1 cellular context compared by ENCODE assay signal in the genomic region with DNA sequence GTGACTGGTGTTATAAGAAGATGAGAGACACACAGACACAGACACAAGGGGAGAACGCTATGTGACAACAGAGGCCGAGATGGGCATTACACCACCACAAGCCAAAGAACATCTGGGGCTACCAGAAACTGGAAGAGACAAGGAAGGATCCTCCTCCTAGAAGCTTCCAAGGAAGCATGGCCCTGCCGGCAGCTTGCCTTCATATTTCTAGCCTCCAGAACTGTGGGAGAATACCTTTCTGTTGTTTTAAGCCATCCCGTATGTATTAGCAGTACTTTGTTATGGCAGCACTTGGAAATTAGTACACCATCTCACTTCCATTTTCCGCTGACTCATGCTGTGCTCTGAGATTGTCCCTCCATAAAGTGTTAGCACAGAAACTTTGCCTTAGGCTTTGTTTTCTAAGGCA.
TF ChIP-seq lines count a peak whose summit lies in the region.

No MANE protein-coding gene starts in this region.

TF ChIP-seq in K562, 482 proteins besides CTCF, POLR2A, EP300 and RAD21 (continued from another document and continues in another):
- TF ChIP-seq, protein P1, sequence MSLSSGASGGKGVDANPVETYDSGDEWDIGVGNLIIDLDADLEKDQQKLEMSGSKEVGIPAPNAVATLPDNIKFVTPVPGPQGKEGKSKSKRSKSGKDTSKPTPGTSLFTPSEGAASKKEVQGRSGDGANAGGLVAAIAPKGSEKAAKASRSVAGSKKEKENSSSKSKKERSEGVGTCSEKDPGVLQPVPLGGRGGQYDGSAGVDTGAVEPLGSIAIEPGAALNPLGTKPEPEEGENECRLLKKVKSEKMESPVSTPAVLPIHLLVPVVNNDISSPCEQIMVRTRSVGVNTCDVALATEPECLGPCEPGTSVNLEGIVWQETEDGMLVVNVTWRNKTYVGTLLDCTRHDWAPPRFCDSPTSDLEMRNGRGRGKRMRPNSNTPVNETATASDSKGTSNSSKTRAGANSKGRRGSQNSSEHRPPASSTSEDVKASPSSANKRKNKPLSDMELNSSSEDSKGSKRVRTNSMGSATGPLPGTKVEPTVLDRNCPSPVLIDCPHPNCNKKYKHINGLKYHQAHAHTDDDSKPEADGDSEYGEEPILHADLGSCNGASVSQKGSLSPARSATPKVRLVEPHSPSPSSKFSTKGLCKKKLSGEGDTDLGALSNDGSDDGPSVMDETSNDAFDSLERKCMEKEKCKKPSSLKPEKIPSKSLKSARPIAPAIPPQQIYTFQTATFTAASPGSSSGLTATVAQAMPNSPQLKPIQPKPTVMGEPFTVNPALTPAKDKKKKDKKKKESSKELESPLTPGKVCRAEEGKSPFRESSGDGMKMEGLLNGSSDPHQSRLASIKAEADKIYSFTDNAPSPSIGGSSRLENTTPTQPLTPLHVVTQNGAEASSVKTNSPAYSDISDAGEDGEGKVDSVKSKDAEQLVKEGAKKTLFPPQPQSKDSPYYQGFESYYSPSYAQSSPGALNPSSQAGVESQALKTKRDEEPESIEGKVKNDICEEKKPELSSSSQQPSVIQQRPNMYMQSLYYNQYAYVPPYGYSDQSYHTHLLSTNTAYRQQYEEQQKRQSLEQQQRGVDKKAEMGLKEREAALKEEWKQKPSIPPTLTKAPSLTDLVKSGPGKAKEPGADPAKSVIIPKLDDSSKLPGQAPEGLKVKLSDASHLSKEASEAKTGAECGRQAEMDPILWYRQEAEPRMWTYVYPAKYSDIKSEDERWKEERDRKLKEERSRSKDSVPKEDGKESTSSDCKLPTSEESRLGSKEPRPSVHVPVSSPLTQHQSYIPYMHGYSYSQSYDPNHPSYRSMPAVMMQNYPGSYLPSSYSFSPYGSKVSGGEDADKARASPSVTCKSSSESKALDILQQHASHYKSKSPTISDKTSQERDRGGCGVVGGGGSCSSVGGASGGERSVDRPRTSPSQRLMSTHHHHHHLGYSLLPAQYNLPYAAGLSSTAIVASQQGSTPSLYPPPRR (CRISPR knock-in tag; IDR thresholded peaks at IDR 0.05; ENCODE audit: borderline replicate concordance): no peak
- TF ChIP-seq ZSCAN32 (CRISPR knock-in tag; IDR thresholded peaks at IDR 0.05) (no peak), ZNF644 (tag; IDR thresholded peaks at IDR 0.05; ENCODE audit: low read depth) (0 out of 2 replicates have a peak, but pooled peaks have one; percentile 24), POLR2B (IDR thresholded peaks at IDR 0.05; ENCODE audit: low read depth, partially characterized antibody) (no peak), SMARCA5 (IDR thresholded peaks at IDR 0.05) (no peak), ESRRB (CRISPR knock-in tag; IDR thresholded peaks at IDR 0.05; ENCODE audit: borderline replicate concordance) (no peak), TAF15 (IDR thresholded peaks at IDR 0.05; ENCODE audit: low read depth, low read length) (no peak), ZNF41 (CRISPR knock-in tag; conservative IDR thresholded peaks at IDR 0.05) (no peak), PHF20 (IDR thresholded peaks at IDR 0.05; ENCODE audit: partially characterized antibody) (no peak), CEBPG (CRISPR knock-in tag; IDR thresholded peaks at IDR 0.05) (no peak), CEBPG (tag; conservative IDR thresholded peaks at IDR 0.05 in 1 of 2, IDR thresholded peaks at IDR 0.05 in 1 of 2) (no peak), CHD1 (IDR thresholded peaks at IDR 0.05; ENCODE audit: low read length) (no peak), NFATC3 (IDR thresholded peaks at IDR 0.05) (no peak), U2AF2 (optimal IDR thresholded peaks at IDR 0.05; ENCODE audit: low read depth, low read length) (no peak), TBP (optimal IDR thresholded peaks at IDR 0.05; ENCODE audit: low read depth, low read length) (no peak), ZBED1 (IDR thresholded peaks at IDR 0.05) (no peak), EHMT2 (IDR thresholded peaks at IDR 0.05) (peak; percentile 48; the same call in 1 of the 2 replicates), XRCC4 (IDR thresholded peaks at IDR 0.05; ENCODE audit: extremely low read depth, insufficient read depth, insufficient read length) (no peak), KDM4B (IDR thresholded peaks at IDR 0.05; ENCODE audit: borderline replicate concordance in 2 of 2, low read depth in 1 of 2) (no peak), HDAC2 (IDR thresholded peaks at IDR 0.05) (no peak; the same call in 1 of the 2 replicates), ZNF217 (CRISPR knock-in tag; IDR thresholded peaks at IDR 0.05) (no peak), SMARCA4 (IDR thresholded peaks at IDR 0.05) (peak; percentile 81), ZNF3 (CRISPR knock-in tag; IDR thresholded peaks at IDR 0.05) (no peak), NR3C1 (CRISPR knock-in tag; IDR thresholded peaks at IDR 0.05) (no peak), ZC3H4 (CRISPR knock-in tag; IDR thresholded peaks at IDR 0.05; ENCODE audit: borderline replicate concordance) (no peak), NFIX (CRISPR knock-in tag; IDR thresholded peaks at IDR 0.05; ENCODE audit: low read depth) (no peak), TAL1 (IDR thresholded peaks at IDR 0.05) (no peak), ZFP1 (CRISPR knock-in tag; IDR thresholded peaks at IDR 0.05) (no peak), ZFP36 (IDR thresholded peaks at IDR 0.05; ENCODE audit: low read depth, low read length, partially characterized antibody) (no peak)
- TF ChIP-seq, protein P2, sequence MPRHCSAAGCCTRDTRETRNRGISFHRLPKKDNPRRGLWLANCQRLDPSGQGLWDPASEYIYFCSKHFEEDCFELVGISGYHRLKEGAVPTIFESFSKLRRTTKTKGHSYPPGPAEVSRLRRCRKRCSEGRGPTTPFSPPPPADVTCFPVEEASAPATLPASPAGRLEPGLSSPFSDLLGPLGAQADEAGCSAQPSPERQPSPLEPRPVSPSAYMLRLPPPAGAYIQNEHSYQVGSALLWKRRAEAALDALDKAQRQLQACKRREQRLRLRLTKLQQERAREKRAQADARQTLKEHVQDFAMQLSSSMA (CRISPR knock-in tag; IDR thresholded peaks at IDR 0.05): no peak
- TF ChIP-seq, protein P3, sequence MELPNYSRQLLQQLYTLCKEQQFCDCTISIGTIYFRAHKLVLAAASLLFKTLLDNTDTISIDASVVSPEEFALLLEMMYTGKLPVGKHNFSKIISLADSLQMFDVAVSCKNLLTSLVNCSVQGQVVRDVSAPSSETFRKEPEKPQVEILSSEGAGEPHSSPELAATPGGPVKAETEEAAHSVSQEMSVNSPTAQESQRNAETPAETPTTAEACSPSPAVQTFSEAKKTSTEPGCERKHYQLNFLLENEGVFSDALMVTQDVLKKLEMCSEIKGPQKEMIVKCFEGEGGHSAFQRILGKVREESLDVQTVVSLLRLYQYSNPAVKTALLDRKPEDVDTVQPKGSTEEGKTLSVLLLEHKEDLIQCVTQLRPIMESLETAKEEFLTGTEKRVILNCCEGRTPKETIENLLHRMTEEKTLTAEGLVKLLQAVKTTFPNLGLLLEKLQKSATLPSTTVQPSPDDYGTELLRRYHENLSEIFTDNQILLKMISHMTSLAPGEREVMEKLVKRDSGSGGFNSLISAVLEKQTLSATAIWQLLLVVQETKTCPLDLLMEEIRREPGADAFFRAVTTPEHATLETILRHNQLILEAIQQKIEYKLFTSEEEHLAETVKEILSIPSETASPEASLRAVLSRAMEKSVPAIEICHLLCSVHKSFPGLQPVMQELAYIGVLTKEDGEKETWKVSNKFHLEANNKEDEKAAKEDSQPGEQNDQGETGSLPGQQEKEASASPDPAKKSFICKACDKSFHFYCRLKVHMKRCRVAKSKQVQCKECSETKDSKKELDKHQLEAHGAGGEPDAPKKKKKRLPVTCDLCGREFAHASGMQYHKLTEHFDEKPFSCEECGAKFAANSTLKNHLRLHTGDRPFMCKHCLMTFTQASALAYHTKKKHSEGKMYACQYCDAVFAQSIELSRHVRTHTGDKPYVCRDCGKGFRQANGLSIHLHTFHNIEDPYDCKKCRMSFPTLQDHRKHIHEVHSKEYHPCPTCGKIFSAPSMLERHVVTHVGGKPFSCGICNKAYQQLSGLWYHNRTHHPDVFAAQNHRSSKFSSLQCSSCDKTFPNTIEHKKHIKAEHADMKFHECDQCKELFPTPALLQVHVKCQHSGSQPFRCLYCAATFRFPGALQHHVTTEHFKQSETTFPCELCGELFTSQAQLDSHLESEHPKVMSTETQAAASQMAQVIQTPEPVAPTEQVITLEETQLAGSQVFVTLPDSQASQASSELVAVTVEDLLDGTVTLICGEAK (IDR thresholded peaks at IDR 0.05): no peak
- TF ChIP-seq, protein P3 (CRISPR knock-in tag; IDR thresholded peaks at IDR 0.05): no peak
- TF ChIP-seq, protein P4, sequence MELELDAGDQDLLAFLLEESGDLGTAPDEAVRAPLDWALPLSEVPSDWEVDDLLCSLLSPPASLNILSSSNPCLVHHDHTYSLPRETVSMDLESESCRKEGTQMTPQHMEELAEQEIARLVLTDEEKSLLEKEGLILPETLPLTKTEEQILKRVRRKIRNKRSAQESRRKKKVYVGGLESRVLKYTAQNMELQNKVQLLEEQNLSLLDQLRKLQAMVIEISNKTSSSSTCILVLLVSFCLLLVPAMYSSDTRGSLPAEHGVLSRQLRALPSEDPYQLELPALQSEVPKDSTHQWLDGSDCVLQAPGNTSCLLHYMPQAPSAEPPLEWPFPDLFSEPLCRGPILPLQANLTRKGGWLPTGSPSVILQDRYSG (tag; conservative IDR thresholded peaks at IDR 0.05; ENCODE audit: low read depth): no peak
- TF ChIP-seq, protein P5, sequence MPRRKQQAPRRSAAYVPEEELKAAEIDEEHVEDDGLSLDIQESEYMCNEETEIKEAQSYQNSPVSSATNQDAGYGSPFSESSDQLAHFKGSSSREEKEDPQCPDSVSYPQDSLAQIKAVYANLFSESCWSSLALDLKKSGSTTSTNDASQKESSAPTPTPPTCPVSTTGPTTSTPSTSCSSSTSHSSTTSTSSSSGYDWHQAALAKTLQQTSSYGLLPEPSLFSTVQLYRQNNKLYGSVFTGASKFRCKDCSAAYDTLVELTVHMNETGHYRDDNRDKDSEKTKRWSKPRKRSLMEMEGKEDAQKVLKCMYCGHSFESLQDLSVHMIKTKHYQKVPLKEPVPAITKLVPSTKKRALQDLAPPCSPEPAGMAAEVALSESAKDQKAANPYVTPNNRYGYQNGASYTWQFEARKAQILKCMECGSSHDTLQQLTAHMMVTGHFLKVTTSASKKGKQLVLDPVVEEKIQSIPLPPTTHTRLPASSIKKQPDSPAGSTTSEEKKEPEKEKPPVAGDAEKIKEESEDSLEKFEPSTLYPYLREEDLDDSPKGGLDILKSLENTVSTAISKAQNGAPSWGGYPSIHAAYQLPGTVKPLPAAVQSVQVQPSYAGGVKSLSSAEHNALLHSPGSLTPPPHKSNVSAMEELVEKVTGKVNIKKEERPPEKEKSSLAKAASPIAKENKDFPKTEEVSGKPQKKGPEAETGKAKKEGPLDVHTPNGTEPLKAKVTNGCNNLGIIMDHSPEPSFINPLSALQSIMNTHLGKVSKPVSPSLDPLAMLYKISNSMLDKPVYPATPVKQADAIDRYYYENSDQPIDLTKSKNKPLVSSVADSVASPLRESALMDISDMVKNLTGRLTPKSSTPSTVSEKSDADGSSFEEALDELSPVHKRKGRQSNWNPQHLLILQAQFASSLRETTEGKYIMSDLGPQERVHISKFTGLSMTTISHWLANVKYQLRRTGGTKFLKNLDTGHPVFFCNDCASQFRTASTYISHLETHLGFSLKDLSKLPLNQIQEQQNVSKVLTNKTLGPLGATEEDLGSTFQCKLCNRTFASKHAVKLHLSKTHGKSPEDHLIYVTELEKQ (CRISPR knock-in tag; IDR thresholded peaks at IDR 0.05): no peak
- TF ChIP-seq, protein P6, sequence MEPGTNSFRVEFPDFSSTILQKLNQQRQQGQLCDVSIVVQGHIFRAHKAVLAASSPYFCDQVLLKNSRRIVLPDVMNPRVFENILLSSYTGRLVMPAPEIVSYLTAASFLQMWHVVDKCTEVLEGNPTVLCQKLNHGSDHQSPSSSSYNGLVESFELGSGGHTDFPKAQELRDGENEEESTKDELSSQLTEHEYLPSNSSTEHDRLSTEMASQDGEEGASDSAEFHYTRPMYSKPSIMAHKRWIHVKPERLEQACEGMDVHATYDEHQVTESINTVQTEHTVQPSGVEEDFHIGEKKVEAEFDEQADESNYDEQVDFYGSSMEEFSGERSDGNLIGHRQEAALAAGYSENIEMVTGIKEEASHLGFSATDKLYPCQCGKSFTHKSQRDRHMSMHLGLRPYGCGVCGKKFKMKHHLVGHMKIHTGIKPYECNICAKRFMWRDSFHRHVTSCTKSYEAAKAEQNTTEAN (CRISPR knock-in tag; IDR thresholded peaks at IDR 0.05): no peak
